16 cellular contexts compared by ENCODE assay signal in the genomic region with DNA sequence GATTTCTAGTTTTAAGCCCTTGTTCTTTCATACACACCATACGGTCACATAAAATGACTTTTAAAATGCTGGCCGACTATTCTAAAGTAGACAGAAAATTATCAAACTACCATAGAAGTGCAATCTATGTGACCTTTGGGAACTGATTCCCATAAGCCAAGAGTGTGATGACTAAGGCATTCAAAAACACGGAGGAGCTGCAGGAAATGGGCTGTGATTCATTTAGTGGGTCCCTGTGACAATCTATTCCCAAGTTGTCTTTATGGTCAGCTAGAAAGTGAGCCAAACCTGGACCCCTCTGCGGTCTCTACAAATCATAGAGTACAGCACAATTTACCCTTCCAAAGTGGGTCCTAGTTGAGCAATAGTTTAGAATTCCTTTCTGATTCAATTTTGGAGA.
DNase-seq lines count a peak whose midpoint lies in the region; ATAC-seq and TF ChIP-seq lines count a peak whose summit lies in the region.
"Had no signal": no experiment of that assay in that cellular context is flagged by ENCODE, and none has a peak within 500 bp of the region (broad histone marks: within the 10 kb centered on the region; RNA-seq: fewer than 3 reads in every experiment).

No MANE protein-coding gene starts in this region.

- TF ChIP-seq CTCF in HCT116 (IDR thresholded peaks at IDR 0.05 in 2 of 3, conservative IDR thresholded peaks at IDR 0.05 in 1 of 3; ENCODE audit: borderline replicate concordance in 1 of 3, insufficient read depth in 1 of 3, low read depth in 2 of 3, low read length in 2 of 3) (no peak), adrenal gland (IDR thresholded peaks at IDR 0.05) (no peak)

- no peak for ATAC-seq in HCT116
- no peak for ATAC-seq in HG02763 (IDR thresholded peaks at IDR 0.05; ENCODE audit: unreplicated experiment)
- ATAC-seq in HG03442 (IDR thresholded peaks at IDR 0.05; ENCODE audit: unreplicated experiment) = no peak

- peak overlapping the region; percentile 27; the same call in 1 of the 2 replicates for H3K4me2 ChIP-seq in HCT116 (ENCODE audit: low read length)

- RAD21 ChIA-PET in HCT116 (lab: Charles Lee; ENCODE audit: low non-redundant PET in 1 of 2, low total read pairs in 2 of 2, uncharacterized antibody in 2 of 2, unreplicated experiment in 2 of 2) = no interaction called here

- H3K4me1 ChIP-seq in ACC112 (ENCODE audit: control insufficient read depth, insufficient read depth, low read length, unreplicated experiment) = peaks cover 23% of the 10 kb centered on the region
- H3K4me1 ChIP-seq in HCT116 (ENCODE audit: control insufficient read depth in 1 of 2, insufficient read depth in 2 of 2, low read length in 2 of 2) = peaks cover 0 to 25% of the 10 kb centered on the region in 2 experiments; a peak in 3 of 4 replicates
- peaks cover 12 to 13% of the 10 kb centered on the region in 2 donors for H3K4me1 ChIP-seq in adrenal gland (replicated peaks in 1 of 2)
- H3K4me1 ChIP-seq: parathyroid adenoma had no signal

- TF ChIP-seq POLR2A in HCT116 (IDR thresholded peaks at IDR 0.05; ENCODE audit: borderline replicate concordance, extremely low read depth, insufficient read depth, insufficient read length) = no peak
- no peak for TF ChIP-seq POLR2A in adrenal gland (IDR thresholded peaks at IDR 0.05)

- TF ChIP-seq RAD21 in HCT116 (IDR thresholded peaks at IDR 0.05; ENCODE audit: low read depth) = no peak

- CTCF ChIA-PET in HCT116 (lab: Charles Lee) = no interaction called here

- no peaks in the 10 kb centered on the region for H3K36me3 ChIP-seq in ACC112 (ENCODE audit: insufficient read depth, low read length)
- H3K36me3 ChIP-seq in HCT116 (ENCODE audit: control insufficient read depth in 1 of 2, insufficient read depth in 2 of 2, low read length in 2 of 2) = no peaks in the 10 kb centered on the region
- H3K36me3 ChIP-seq in adrenal gland (replicated peaks in 1 of 2) = no peaks in the 10 kb centered on the region
- H3K36me3 ChIP-seq in H7 (replicated peaks; ENCODE audit: control insufficient read depth, insufficient read depth, low read length) = no peaks in the 10 kb centered on the region

- POLR2A ChIA-PET in HCT116 (lab: Charles Lee) = no interaction called here

- no peaks in the 10 kb centered on the region for H3K9me2 ChIP-seq in HCT116 (ENCODE audit: insufficient read depth)

- 55 to 68% (median 58%) methylated on average over 4 of the region's 4 CpGs for WGBS in adrenal gland, 4 donors

- no TSS peak for BruUV-seq in HCT116 (replicated peaks; lab: Mats Ljungman, UMichigan)

- H3K79me2 ChIP-seq in ACC112 (ENCODE audit: control insufficient read depth, insufficient read depth, low read length, unreplicated experiment) (no peaks in the 10 kb centered on the region), HCT116 (ENCODE audit: insufficient read depth, low read length) (no peaks in the 10 kb centered on the region)
- H3K79me2 ChIP-seq: parathyroid adenoma had no signal

- H3K27me3 ChIP-seq in ACC112 (ENCODE audit: insufficient read depth, low read length) (no peaks in the 10 kb centered on the region), HCT116 (ENCODE audit: insufficient read depth, low read length) (no peaks in the 10 kb centered on the region), adrenal gland (no peaks in the 10 kb centered on the region), H7 (ENCODE audit: control insufficient read depth, insufficient read depth, low read length) (no peaks in the 10 kb centered on the region)

- H3K9me3 ChIP-seq in HCT116 (ENCODE audit: control insufficient read depth in 1 of 2, insufficient read depth in 1 of 2, low read depth in 1 of 2, low read length in 2 of 2) (no peaks in the 10 kb centered on the region), adrenal gland (replicated peaks in 1 of 3) (no peaks in the 10 kb centered on the region)

- H3K9ac ChIP-seq in HCT116 (ENCODE audit: low read length) = no peak overlapping the region
- H3K9ac ChIP-seq: parathyroid adenoma had no signal

- peak overlapping the region; percentile 17; the same call in 1 of the 2 replicates for H3K4me3 ChIP-seq in ACC112 (ENCODE audit: low read depth, low read length)
- H3K4me3 ChIP-seq in HCT116 (replicated peaks in 1 of 2; ENCODE audit: low read depth in 1 of 2, low read length in 2 of 2) = no peak overlapping the region
- H3K4me3 ChIP-seq in adrenal gland = no peak overlapping the region
- H3K4me3 ChIP-seq in H7 (ENCODE audit: insufficient read depth, low read depth, low read length) = no peak overlapping the region
- H3K4me3 ChIP-seq: PC-9 had no signal

- H2AFZ ChIP-seq in ACC112 (ENCODE audit: low read length, unreplicated experiment) (no peak overlapping the region), HCT116 (ENCODE audit: low read depth, low read length, poor library complexity, severe bottlenecking) (peak overlapping the region; percentile 58)
- H2AFZ ChIP-seq: parathyroid adenoma, PC-9 had no signal

- DNase-seq in HCT116 (ENCODE audit: low read depth, low spot score) (no peak), adrenal gland (peak in 3 of 7 donors; percentile 21 to 44 (median 22)), iris pigment epithelial cell (ENCODE audit: low read depth) (peak; percentile 54), GDM1 (lab: John Stamatoyannopoulos, UW) (no peak), H7 (no peak)
- DNase-seq: activated CD4-positive, CD25-positive, alpha-beta regulatory T cell treated with anti-CD3 and anti-CD28 coated beads, Interleukin-2, amount 50 U/mL, for 72 hours; activated T-cell treated with anti-CD3 and anti-CD28 coated beads, Interleukin-2, amount 50 U/mL, for 4 hours; DMS153; NCI-H526; PC-9; stimulated activated CD4-positive, alpha-beta T cell treated with anti-CD3 and anti-CD28 coated beads, Interleukin-12 subunit alpha, Interleukin-12 subunit beta, amount 100 ng/mL, for 4 hours had no signal

- H4K20me1 ChIP-seq in HCT116 (ENCODE audit: insufficient read depth) = no peaks in the 10 kb centered on the region

- H3K27ac ChIP-seq in ACC112 (ENCODE audit: low read depth, low read length) (peak overlapping the region; percentile 78), HCT116 (ENCODE audit: low read depth, low read length) (no peak overlapping the region), adrenal gland (peak overlapping the region in 4 of 5 donors; percentile 10 to 72 (median 62))
- H3K27ac ChIP-seq: HL-60, parathyroid adenoma had no signal

- intact Hi-C loops in HCT116 (cut with micrococcal nuclease) (loop anchor here (5.0 kb wide), 1 partner anchor 433 kb away; no protein-coding TSS in a partner anchor), adrenal gland (cut with DNase I) (no loop called here)

TF ChIP-seq in HCT116, 20 proteins besides CTCF, POLR2A, EP300 and RAD21:
- TF ChIP-seq FOSL1 (IDR thresholded peaks at IDR 0.05; ENCODE audit: low read depth) (0 out of 2 replicates have a peak, but pooled peaks have one; percentile 10), SIN3A (IDR thresholded peaks at IDR 0.05; ENCODE audit: low read depth) (no peak), SRF (IDR thresholded peaks at IDR 0.05; ENCODE audit: low read depth) (no peak), TCF7L2 (IDR thresholded peaks at IDR 0.05; ENCODE audit: borderline replicate concordance, extremely low read depth, insufficient read depth, insufficient read length) (no peak), ZBTB33 (IDR thresholded peaks at IDR 0.05; ENCODE audit: extremely low read depth, insufficient replicate concordance, low read length) (no peak), EGR1 (IDR thresholded peaks at IDR 0.05; ENCODE audit: low read depth) (no peak), ZFX (IDR thresholded peaks at IDR 0.05) (no peak), JUND (IDR thresholded peaks at IDR 0.05) (no peak)
